1 cellular context compared by ENCODE assay signal in genomic region chr22:38955250-38955775, GRCh38.
TF ChIP-seq lines count a peak whose summit lies in the region.

No MANE protein-coding gene starts in this region.

TF ChIP-seq in IMR-90, 13 proteins besides CTCF, POLR2A, EP300 and RAD21 (continued from another document):
- TF ChIP-seq RCOR1 (IDR thresholded peaks at IDR 0.05; ENCODE audit: insufficient replicate concordance, low read length) (no peak), MAFK (IDR thresholded peaks at IDR 0.05; ENCODE audit: low read depth, low read length) (no peak), CEBPB (IDR thresholded peaks at IDR 0.05; ENCODE audit: low read depth, low read length) (no peak), MXI1 (IDR thresholded peaks at IDR 0.05; ENCODE audit: borderline replicate concordance, low read depth, low read length) (no peak), RFX5 (IDR thresholded peaks at IDR 0.05; ENCODE audit: low read depth, low read length) (no peak), BHLHE40 (IDR thresholded peaks at IDR 0.05; ENCODE audit: low read depth, low read length) (no peak)
- TF ChIP-seq, protein P1, sequence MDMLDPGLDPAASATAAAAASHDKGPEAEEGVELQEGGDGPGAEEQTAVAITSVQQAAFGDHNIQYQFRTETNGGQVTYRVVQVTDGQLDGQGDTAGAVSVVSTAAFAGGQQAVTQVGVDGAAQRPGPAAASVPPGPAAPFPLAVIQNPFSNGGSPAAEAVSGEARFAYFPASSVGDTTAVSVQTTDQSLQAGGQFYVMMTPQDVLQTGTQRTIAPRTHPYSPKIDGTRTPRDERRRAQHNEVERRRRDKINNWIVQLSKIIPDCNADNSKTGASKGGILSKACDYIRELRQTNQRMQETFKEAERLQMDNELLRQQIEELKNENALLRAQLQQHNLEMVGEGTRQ (IDR thresholded peaks at IDR 0.05; ENCODE audit: low read depth, low read length) = no peak
